2 cellular contexts compared by ENCODE assay signal in the genomic region with DNA sequence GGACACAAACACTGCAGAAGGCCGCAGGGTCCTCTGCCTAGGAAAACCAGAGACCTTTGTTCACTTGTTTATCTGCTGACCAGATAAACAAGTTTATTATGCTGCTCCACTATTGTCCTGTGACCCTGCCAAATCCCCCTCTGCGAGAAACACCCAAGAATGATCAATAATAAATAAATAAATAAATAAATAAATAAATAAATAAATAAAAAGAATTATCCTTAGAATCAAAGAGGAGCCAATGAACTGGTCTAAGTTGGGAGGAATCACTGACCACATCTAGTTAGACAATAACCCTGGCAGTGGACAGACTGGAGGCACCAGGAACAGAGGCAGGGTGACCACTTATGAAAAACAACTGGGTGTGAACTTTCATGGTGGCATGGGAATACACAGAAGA. TPM values are rescaled to one million over a fixed set of nuclear protein-coding genes. Genes with fewer than 3 reads are reported as not detected.
"Had no signal": no experiment of that assay in that cellular context is flagged by ENCODE, and none has a peak within 500 bp of the region (broad histone marks: within the 10 kb centered on the region; RNA-seq: fewer than 3 reads in every experiment).

No MANE protein-coding gene starts in this region.

RNA-seq across cellular contexts. Expression of gene C9orf153, which starts 53.5 kb away (rescaled TPM):
- total RNA-seq: LHCN-M2, Right ventricle myocardium inferior had no signal
